ENCODE assay signal across 8 cellular contexts in the genomic region with DNA sequence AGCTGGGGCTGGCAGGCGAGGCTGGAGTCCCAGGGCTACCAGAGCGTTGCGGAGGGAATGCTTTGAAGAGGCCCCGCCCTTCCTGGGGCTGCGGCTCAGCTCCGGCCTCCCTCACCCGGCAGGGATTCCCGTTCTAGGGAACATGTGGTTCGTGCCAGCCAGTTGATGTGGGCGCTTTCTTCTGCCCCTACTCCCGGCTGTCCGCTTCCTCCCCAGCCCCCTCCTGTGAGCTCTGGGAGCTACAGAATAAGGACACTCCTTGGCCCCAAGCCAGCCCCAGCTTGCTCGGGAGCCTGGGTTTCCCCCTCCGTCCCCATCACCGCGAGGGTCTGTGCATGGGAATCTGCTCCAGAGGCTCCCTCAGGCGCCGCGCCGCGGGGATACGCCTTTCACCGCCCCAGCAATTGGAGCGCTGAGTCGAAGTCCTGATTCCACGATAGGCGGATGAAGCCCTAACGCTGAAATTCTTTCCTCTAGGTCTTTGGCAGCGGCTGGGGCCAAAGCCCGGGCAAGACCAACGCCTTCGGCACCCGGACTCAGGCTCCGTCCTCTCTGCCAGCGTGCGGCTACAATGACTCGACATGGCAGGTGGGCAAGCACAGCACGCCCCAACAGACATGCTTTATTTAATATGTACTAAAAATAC.
DNase-seq lines count a peak whose midpoint lies in the region; ATAC-seq, FAIRE-seq and TF ChIP-seq lines count a peak whose summit lies in the region.

No MANE protein-coding gene starts in this region.

- ATAC-seq in GM18907 (IDR thresholded peaks at IDR 0.05; ENCODE audit: unreplicated experiment): no peak

- FAIRE-seq in kidney (lab: Jason Lieb, UNC): no peak

- no peaks in the 10 kb centered on the region for H3K9me3 ChIP-seq in kidney (ENCODE audit: control insufficient read depth in 1 of 2, low read length in 2 of 2)

- peak overlapping the region; percentile 54 for H3K4me3 ChIP-seq in AG04449 (ENCODE audit: low read depth, low read length)
- H3K4me3 ChIP-seq in kidney (ENCODE audit: low read length in 2 of 2): peak overlapping the region; percentile 66 to 67

- CTCF ChIA-PET in AG04449 (lab: Yijun Ruan, JAX): interaction anchor here (1.0 to 1.2 kb wide), 3 partner anchors 93 to 154 kb away, joined by 3 read pairs; no protein-coding TSS in a partner anchor

- POLR2A ChIA-PET in AG04449 (lab: Yijun Ruan, JAX): interaction anchor here (0.6 to 1.0 kb wide), 2 partner anchors 20 to 87 kb away, joined by 3 to 4 read pairs; no protein-coding TSS in a partner anchor

- TF ChIP-seq CTCF in AG04449 (IDR thresholded peaks at IDR 0.05; ENCODE audit: insufficient read depth, low read length, missing control alignments): no peak
- no peak for TF ChIP-seq CTCF in kidney (IDR thresholded peaks at IDR 0.05; ENCODE audit: borderline replicate concordance, extremely low read depth, insufficient read depth)
- TF ChIP-seq CTCF in GM10266 (IDR thresholded peaks at IDR 0.05; ENCODE audit: control insufficient read depth, insufficient read depth, low read depth, missing control alignments): no peak

- H3K4me1 ChIP-seq in kidney (ENCODE audit: control insufficient read depth in 1 of 2, insufficient read depth in 1 of 2, low read depth in 1 of 2, low read length in 2 of 2): peaks cover 27 to 44% of the 10 kb centered on the region in 2 donors

- intact Hi-C loops in kidney (cut with DNase I): no loop called here

- peak overlapping the region; percentile 66 to 81 for H3K27ac ChIP-seq in kidney (ENCODE audit: low read depth in 2 of 2, low read length in 2 of 2)

- no peaks in the 10 kb centered on the region for H3K36me3 ChIP-seq in kidney (ENCODE audit: control insufficient read depth in 1 of 2, insufficient read depth in 2 of 2, low read length in 2 of 2)

- H3K9ac ChIP-seq in kidney (ENCODE audit: low read length in 2 of 2): peak overlapping the region; percentile 48 to 72

- DNase-seq in AG04449 (ENCODE audit: low read depth, low spot score): no peak
- DNase-seq in NAMALWA (ENCODE audit: low spot score): peak; percentile 34
- DNase-seq in cerebellum (ENCODE audit: low spot score): peak; percentile 61
- DNase-seq in kidney: peak; percentile 92
- DNase-seq in smooth muscle cell of the brain vasculature (ENCODE audit: low read depth, low spot score): peak; percentile 26
- DNase-seq in D341Med (ENCODE audit: low spot score): no peak
- DNase-seq in GM10266 (ENCODE audit: extremely low spot score): no peak

Comparison
In these comparisons a context has a peak if more than half of its experiments do, and no peak if none do; other contexts are left out.
1. DNase-seq: peak in NAMALWA (single experiment), cerebellum (single experiment), kidney (single experiment) and smooth muscle cell of the brain vasculature (single experiment); none in AG04449 (single experiment), D341Med (single experiment) and GM10266 (single experiment).